1 cellular context compared by ENCODE assay signal in the genomic region with DNA sequence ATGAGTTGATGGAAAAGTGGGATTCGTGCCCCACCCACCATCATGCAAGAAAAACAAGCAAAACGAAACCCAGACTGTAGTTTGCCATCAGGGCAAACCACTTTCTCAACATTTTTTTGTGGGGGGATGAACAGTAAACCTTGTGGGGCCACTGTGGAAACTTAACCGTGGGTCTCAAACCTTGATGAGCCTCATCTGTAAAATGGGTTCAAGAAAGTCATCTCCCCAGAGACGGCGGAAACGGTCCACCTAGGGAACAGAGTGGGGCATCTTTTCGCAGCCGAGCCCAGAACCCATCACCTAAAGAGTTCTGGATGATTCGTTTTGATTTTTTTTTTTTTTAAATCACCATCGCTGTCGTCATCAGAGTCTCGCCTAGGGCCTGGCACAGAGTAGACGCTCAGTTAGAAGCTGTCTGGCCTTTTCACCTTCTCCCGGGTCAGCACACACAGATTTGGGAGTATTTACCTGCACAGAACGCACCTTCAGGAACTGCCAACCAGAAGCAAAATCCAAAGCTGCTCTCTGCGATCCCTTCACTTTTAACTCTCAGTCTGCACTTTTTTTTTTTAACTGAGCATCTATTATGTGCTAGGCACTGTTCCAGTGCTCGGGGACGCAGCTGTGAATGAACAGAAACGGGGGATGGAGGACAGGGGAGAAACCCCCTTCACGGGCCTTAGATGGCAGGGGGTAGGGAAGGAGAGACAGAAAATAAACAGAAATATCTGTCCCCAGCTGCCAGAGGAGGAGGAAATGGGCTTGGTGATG.
A peak's percentile ranks its signal among the peaks of the same experiment; 100 is the strongest.
TF ChIP-seq lines count a peak whose summit lies in the region.

No MANE protein-coding gene starts in this region.

TF ChIP-seq in HepG2, 621 proteins besides CTCF, POLR2A, EP300 and RAD21:
- TF ChIP-seq ZNF629 (CRISPR knock-in tag; conservative IDR thresholded peaks at IDR 0.05) (0 out of 2 replicates have a peak, but pooled peaks have one; percentile 41), MAZ (IDR thresholded peaks at IDR 0.05; ENCODE audit: borderline replicate concordance, low read depth, low read length) (no peak), MAZ (CRISPR knock-in tag; IDR thresholded peaks at IDR 0.05; ENCODE audit: low read depth) (no peak)
TF ChIP-seq in HepG2: peak in this region for 1.
